In genomic region chr13:50123515-50123861, GRCh38 we compare ENCODE assay signal across 8 cellular contexts.
DNase-seq lines count a peak whose midpoint lies in the region; ATAC-seq, FAIRE-seq and TF ChIP-seq lines count a peak whose summit lies in the region.

No MANE protein-coding gene starts in this region.

- peaks cover 37% of the 10 kb centered on the region for H3K79me2 ChIP-seq in HepG2 (ENCODE audit: insufficient read depth, low read length)

- peaks cover 15% of the 10 kb centered on the region for H3K36me3 Mint-ChIP-seq in activated CD8-positive, alpha-beta memory T cell treated with anti-CD3 and anti-CD28 coated beads, Interleukin-2, amount 10 ng/mL, durations not matched to agents 7 days and 5 days

- H3K9ac ChIP-seq in adipocyte (ENCODE audit: low read length) (peak overlapping the region; percentile 90), HepG2 (ENCODE audit: insufficient read depth, low read depth, low read length) (peak overlapping the region; percentile 96)

- no peak for ATAC-seq in activated CD8-positive, alpha-beta memory T cell treated with anti-CD3 and anti-CD28 coated beads, Interleukin-2, amount 10 ng/mL, durations not matched to agents 7 days and 5 days
- no peak for ATAC-seq in HepG2

- no peak overlapping the region for H2AFZ ChIP-seq in HepG2 (ENCODE audit: low read length)

- no peak for TF ChIP-seq POLR2A in HepG2 (IDR thresholded peaks at IDR 0.05; ENCODE audit: insufficient read depth in 1 of 2, low read depth in 2 of 2, low read length in 2 of 2)

- H3K4me3 ChIP-seq in adipocyte (ENCODE audit: low read length) (peak overlapping the region; percentile 95), HepG2 (replicated peaks in 1 of 3; ENCODE audit: insufficient read depth in 1 of 3, low read depth in 2 of 3, low read length in 3 of 3) (peak overlapping the region; percentile 67 to 95 (median 86)), tibial artery (peak overlapping the region; percentile 95 to 96)

- no peaks in the 10 kb centered on the region for H3K27me3 ChIP-seq in adipocyte (replicated peaks; ENCODE audit: control insufficient read depth, insufficient read depth, low read length)
- peaks cover 0 to 2% of the 10 kb centered on the region in 2 experiments; a peak in 1 of 5 replicates for H3K27me3 ChIP-seq in HepG2 (ENCODE audit: control insufficient read depth in 1 of 2, insufficient read depth in 2 of 2, low read length in 2 of 2)
- H3K27me3 ChIP-seq in tibial artery = no peaks in the 10 kb centered on the region

- H3K27ac Mint-ChIP-seq in activated CD8-positive, alpha-beta memory T cell treated with anti-CD3 and anti-CD28 coated beads, Interleukin-2, amount 10 ng/mL, durations not matched to agents 7 days and 5 days = peak overlapping the region; percentile 82

- intact Hi-C loops in HepG2 (cut with micrococcal nuclease; ENCODE audit: unreplicated experiment) = loop anchor here (10.0 kb wide), 1 partner anchor 61 kb away; no protein-coding TSS in a partner anchor
- intact Hi-C loops in tibial artery (cut with DNase I; ENCODE audit: low total_unique reads) = loop anchor here (10.0 kb wide), 2 partner anchors 329 to 1611 kb away; partner anchors contain the start of gene KPNA3

- under 1% methylated on average over 13 of the region's 13 CpGs for WGBS in HepG2 (ENCODE audit: low lambda C conversion rate)

- no peak for TF ChIP-seq RAD21 in HepG2 (CRISPR knock-in tag; IDR thresholded peaks at IDR 0.05)

- peaks cover 41% of the 10 kb centered on the region for H3K4me1 Mint-ChIP-seq in activated CD8-positive, alpha-beta memory T cell treated with anti-CD3 and anti-CD28 coated beads, Interleukin-2, amount 10 ng/mL, durations not matched to agents 7 days and 5 days

- peak overlapping the region; percentile 98 for H3K27ac ChIP-seq in HepG2 (ENCODE audit: extremely low read length, insufficient read depth, low read length)
- peak overlapping the region; percentile 100 for H3K27ac ChIP-seq in tibial artery

- H3K27me3 Mint-ChIP-seq in activated CD8-positive, alpha-beta memory T cell treated with anti-CD3 and anti-CD28 coated beads, Interleukin-2, amount 10 ng/mL, durations not matched to agents 7 days and 5 days = peaks cover 16% of the 10 kb centered on the region

- FAIRE-seq in HepG2 (lab: Jason Lieb, UNC) = peak; percentile 12

- no peak for TF ChIP-seq EP300 in HepG2 (IDR thresholded peaks at IDR 0.05; ENCODE audit: low read depth in 2 of 2, low read length in 2 of 2)
- no peak for TF ChIP-seq EP300 in HepG2 (CRISPR knock-in tag; IDR thresholded peaks at IDR 0.05; ENCODE audit: borderline replicate concordance)

- H4K20me1 ChIP-seq in HepG2 (ENCODE audit: insufficient read depth, low read length) = no peaks in the 10 kb centered on the region

- no peak for DNase-seq in activated CD8-positive, alpha-beta memory T cell treated with anti-CD3 and anti-CD28 coated beads, Interleukin-2, amount 10 ng/mL, durations not matched to agents 7 days and 5 days
- no peak for DNase-seq in activated CD8-positive, alpha-beta memory T cell treated with anti-CD3 and anti-CD28 coated beads, Interleukin-2, amount 50 U/mL, for 48 hours
- DNase-seq in adipocyte (ENCODE audit: low read depth) = no peak
- no peak for DNase-seq in HepG2 (ENCODE audit: low spot score)
- DNase-seq in tibial artery = no peak
- no peak for DNase-seq in NCI-H2029 treated with DMSO at 0.1 percent for 48 hours (lab: John Stamatoyannopoulos, UW)
- DNase-seq in DMS153 treated with DMSO at 0.1 percent for 48 hours (lab: John Stamatoyannopoulos, UW; ENCODE audit: unreplicated experiment) = no peak
- DNase-seq in HCEC 1CT = no peak

- H3K9me3 ChIP-seq in adipocyte (ENCODE audit: control insufficient read depth, low read length) (no peaks in the 10 kb centered on the region), HepG2 (ENCODE audit: low read length) (no peaks in the 10 kb centered on the region), tibial artery (no peaks in the 10 kb centered on the region)

- H3K4me2 ChIP-seq in HepG2 (ENCODE audit: low read depth, low read length) = peak overlapping the region; percentile 91

- H3K9me3 Mint-ChIP-seq in activated CD8-positive, alpha-beta memory T cell treated with anti-CD3 and anti-CD28 coated beads, Interleukin-2, amount 10 ng/mL, durations not matched to agents 7 days and 5 days (ENCODE audit: low read depth) = no peaks in the 10 kb centered on the region

- POLR2A ChIA-PET in HepG2 (lab: Yijun Ruan, JAX) = interaction anchor here (0.9 to 5.7 kb wide), 8 partner anchors 8 to 331 kb away, joined by 3 to 74 read pairs (median 6); partner anchors contain the start of gene TRIM13

- no TSS peak for BruUV-seq in HepG2 (replicated peaks; lab: Mats Ljungman, UMichigan)

- TF ChIP-seq CTCF in HepG2 (CRISPR knock-in tag; IDR thresholded peaks at IDR 0.05) = no peak
- TF ChIP-seq CTCF in tibial artery (IDR thresholded peaks at IDR 0.05) = no peak

- H3K36me3 ChIP-seq in adipocyte (ENCODE audit: control insufficient read depth, insufficient read depth, low read length, severe bottlenecking) (peaks cover 4% of the 10 kb centered on the region), HepG2 (replicated peaks in 1 of 2; ENCODE audit: control insufficient read depth in 1 of 2, insufficient read depth in 2 of 2, low read length in 2 of 2) (peaks cover 0 to 7% of the 10 kb centered on the region in 2 experiments; a peak in 2 of 5 replicates), tibial artery (no peaks in the 10 kb centered on the region)

- in situ Hi-C loops in HepG2 (cut with HindIII; ENCODE audit: extremely low pct_ligation_motif_present, low pct_unique_long_range_greater_than_20kb) = no loop called here

- H3K4me3 Mint-ChIP-seq in activated CD8-positive, alpha-beta memory T cell treated with anti-CD3 and anti-CD28 coated beads, Interleukin-2, amount 10 ng/mL, durations not matched to agents 7 days and 5 days = peak overlapping the region; percentile 79

- H3K4me1 ChIP-seq in adipocyte (ENCODE audit: control insufficient read depth, insufficient read depth, low read length) (peaks cover 39% of the 10 kb centered on the region), HepG2 (ENCODE audit: insufficient read depth, low read length) (peaks cover 34% of the 10 kb centered on the region), tibial artery (peaks cover 0 to 35% (median 28%) of the 10 kb centered on the region in 4 donors)

- CTCF ChIA-PET in activated CD8-positive, alpha-beta memory T cell treated with anti-CD3 and anti-CD28 coated beads, Interleukin-2, amount 10 ng/mL, durations not matched to agents 7 days and 5 days (lab: Charles Lee) = interaction anchor here (1.7 to 8.8 kb wide), 5 partner anchors 41 to 788 kb away, joined by 5 to 93 read pairs (median 10); partner anchors contain the start of genes SPRYD7 and TRIM13
- CTCF ChIA-PET in HepG2 (lab: Yijun Ruan, JAX; ENCODE audit: low intra/inter-chr PET ratio, low total read pairs) = no interaction called here

TF ChIP-seq in HepG2, 621 proteins besides CTCF, POLR2A, EP300 and RAD21 (continues in another document):
- TF ChIP-seq CHD2 (IDR thresholded peaks at IDR 0.05; ENCODE audit: low read depth, low read length) (no peak), PAXIP1 (CRISPR knock-in tag; conservative IDR thresholded peaks at IDR 0.05) (no peak), ZNF292 (CRISPR knock-in tag; IDR thresholded peaks at IDR 0.05; ENCODE audit: borderline replicate concordance, low read depth) (peak; percentile 32; the same call in 1 of the 2 replicates), REL (CRISPR knock-in tag; conservative IDR thresholded peaks at IDR 0.05) (0 out of 2 replicates have a peak, but pooled peaks have one; percentile 5), ZNF136 (CRISPR knock-in tag; IDR thresholded peaks at IDR 0.05; ENCODE audit: low read depth) (no peak), ZNF350 (CRISPR knock-in tag; IDR thresholded peaks at IDR 0.05; ENCODE audit: borderline replicate concordance, low read depth) (no peak), TIGD3 (CRISPR knock-in tag; IDR thresholded peaks at IDR 0.05; ENCODE audit: borderline replicate concordance) (0 out of 2 replicates have a peak, but pooled peaks have one; percentile 47)
